ENCODE assay signal across 9 cellular contexts in the genomic region with DNA sequence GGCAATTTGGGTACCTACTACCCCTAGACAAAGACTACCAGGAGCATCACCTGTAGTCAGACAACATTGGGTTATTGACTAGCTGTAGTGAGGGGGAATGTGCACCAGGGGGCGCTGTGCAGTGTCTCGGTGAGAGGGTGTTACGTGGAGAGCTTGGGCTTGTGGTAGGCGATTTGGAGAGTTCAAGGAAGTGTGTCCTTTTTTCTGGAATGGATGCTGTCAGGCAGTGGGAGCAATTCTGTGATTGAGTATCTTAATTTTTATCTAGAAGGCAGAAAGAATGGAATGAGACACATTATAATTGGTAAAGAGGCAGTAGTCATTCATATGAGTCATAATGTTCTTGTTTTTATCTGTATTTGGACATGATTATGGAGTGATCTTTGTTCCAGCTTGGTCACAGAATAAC.
A peak's percentile ranks its signal among the peaks of the same experiment; 100 is the strongest.
DNase-seq lines count a peak whose midpoint lies in the region; TF ChIP-seq lines count a peak whose summit lies in the region.
"Had no signal": no experiment of that assay in that cellular context is flagged by ENCODE, and none has a peak within 500 bp of the region (broad histone marks: within the 10 kb centered on the region; RNA-seq: fewer than 3 reads in every experiment).

No MANE protein-coding gene starts in this region.

- no peak overlapping the region for H3K4me3 ChIP-seq in hepatocyte

- CTCF ChIA-PET in HEK293T (lab: Yijun Ruan, JAX): interaction anchor here (0.7 to 2.1 kb wide), 4 partner anchors 19 to 91 kb away, joined by 3 to 19 read pairs (median 4); no protein-coding TSS in a partner anchor

- H3K4me2 ChIP-seq in hepatocyte: no peak overlapping the region

- H4K20me1 ChIP-seq in hepatocyte (ENCODE audit: insufficient read depth, poor library complexity, severe bottlenecking): no peaks in the 10 kb centered on the region

- no peaks in the 10 kb centered on the region for H3K9me3 ChIP-seq in hepatocyte (ENCODE audit: low read depth)

- no peak overlapping the region for H2AFZ ChIP-seq in hepatocyte

- POLR2A ChIA-PET in HEK293T (lab: Yijun Ruan, JAX): no interaction called here

- WGBS in hepatocyte (ENCODE audit: low lambda C conversion rate, missing lambda C conversion rate): 22% methylated on average over 4 of the region's 4 CpGs

- H3K27me3 ChIP-seq in hepatocyte: no peaks in the 10 kb centered on the region

- DNase-seq in SIG-M5 treated with dmso at 0.1 percent for 504 hours (lab: John Stamatoyannopoulos, UW; ENCODE audit: unreplicated experiment) (peak; percentile 12), SIG-M5 (lab: John Stamatoyannopoulos, UW) (no peak), HEK293T (ENCODE audit: extremely low spot score) (peak; percentile 53), NCI-H69 (lab: John Stamatoyannopoulos, UW) (peak; percentile 35), hepatocyte (ENCODE audit: low spot score) (peak; percentile 50), NCI-H345 treated with DMSO at 0.1 percent for 48 hours (lab: John Stamatoyannopoulos, UW; ENCODE audit: unreplicated experiment) (no peak)
- peak; percentile 12 for DNase-seq in activated gamma-delta T cell treated with anti-CD3 and anti-CD28 coated beads, Interleukin-2, amount 50 U/mL, for 16 hours (ENCODE audit: low read depth)
- peak; percentile 15 to 20 for DNase-seq in stimulated activated CD8-positive, alpha-beta memory T cell treated with anti-CD3 and anti-CD28 coated beads, Interleukin-15, amount 100 ng/mL, for 48 hours (ENCODE audit: low read depth in 2 of 2)

- no peaks in the 10 kb centered on the region for H3K79me2 ChIP-seq in hepatocyte

- H3K9me2 ChIP-seq in hepatocyte (replicated peaks; ENCODE audit: insufficient read depth): no peaks in the 10 kb centered on the region

- peak; percentile 53 for TF ChIP-seq CTCF in hepatocyte (IDR thresholded peaks at IDR 0.05; ENCODE audit: poor library complexity)

- no peaks in the 10 kb centered on the region for H3K36me3 ChIP-seq in hepatocyte (replicated peaks; ENCODE audit: insufficient read depth, low read depth)

- no peaks in the 10 kb centered on the region for H3K4me1 ChIP-seq in hepatocyte (ENCODE audit: insufficient read depth)

- H3K27ac ChIP-seq in hepatocyte: peak overlapping the region; percentile 39
- H3K27ac ChIP-seq: epithelial cell of prostate had no signal

TF ChIP-seq in HEK293T, 16 proteins besides CTCF, POLR2A, EP300 and RAD21:
- no peak for TF ChIP-seq L3MBTL2 (conservative IDR thresholded peaks at IDR 0.05)
- no peak for TF ChIP-seq FOXM1 (IDR thresholded peaks at IDR 0.05; ENCODE audit: borderline replicate concordance)
- TF ChIP-seq NFRKB (IDR thresholded peaks at IDR 0.05): no peak
- TF ChIP-seq SP1 (IDR thresholded peaks at IDR 0.05): no peak

Comparison
In these comparisons a context has a peak if more than half of its experiments do, and no peak if none do; other contexts are left out.
1. DNase-seq: peak in SIG-M5 treated with dmso at 0.1 percent for 504 hours (single experiment), HEK293T (single experiment), NCI-H69 (single experiment), activated gamma-delta T cell treated with anti-CD3 and anti-CD28 coated beads, Interleukin-2, amount 50 U/mL, for 16 hours (single experiment), hepatocyte (single experiment) and stimulated activated CD8-positive, alpha-beta memory T cell treated with anti-CD3 and anti-CD28 coated beads, Interleukin-15, amount 100 ng/mL, for 48 hours (2 of 2); none in SIG-M5 (single experiment) and NCI-H345 treated with DMSO at 0.1 percent for 48 hours (single experiment).